ENCODE assay signal across 8 cellular contexts in the genomic region with DNA sequence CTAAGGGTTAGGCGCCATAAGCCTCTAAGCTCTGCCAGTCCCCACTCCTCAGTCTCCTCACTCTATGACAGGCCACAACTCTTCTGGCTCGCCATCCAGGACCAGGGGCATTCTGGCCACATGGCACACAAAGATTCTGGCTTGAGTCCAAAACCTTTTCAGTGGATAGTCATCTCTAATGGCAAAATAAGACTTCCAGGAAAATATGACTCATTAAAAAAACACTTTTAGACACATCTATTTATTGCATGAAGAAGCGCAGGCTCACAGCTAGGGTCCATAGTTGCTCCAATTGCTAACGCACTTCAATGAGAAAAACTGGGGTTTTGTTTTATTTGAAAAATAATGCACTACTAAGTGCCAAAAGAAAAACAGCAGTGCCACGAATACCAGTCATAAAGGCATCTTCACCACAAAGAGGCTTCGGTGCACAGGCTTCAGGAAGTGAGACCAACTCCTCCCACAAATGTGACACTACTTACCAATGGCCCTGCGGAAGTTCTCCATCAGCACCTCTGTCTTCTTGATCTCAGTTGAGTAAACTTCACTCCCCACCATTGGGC. TPM values are rescaled to one million over a fixed set of nuclear protein-coding genes. Genes with fewer than 3 reads are reported as not detected.
A peak's percentile ranks its signal among the peaks of the same experiment; 100 is the strongest.
DNase-seq lines count a peak whose midpoint lies in the region; ATAC-seq and TF ChIP-seq lines count a peak whose summit lies in the region.

No MANE protein-coding gene starts in this region.

- no peak overlapping the region for H3K4me3 ChIP-seq in AG09309 (ENCODE audit: control insufficient read depth, low read depth, low read length)

- H3K27me3 Mint-ChIP-seq in activated B cell treated with CpG ODN at 0.5 μM for 24 hours, result no peaks in the 10 kb centered on the region

- peak; percentile 73 for ATAC-seq in activated B cell treated with CpG ODN at 0.5 μM for 24 hours (ENCODE audit: low read depth)
- peak; percentile 93 for ATAC-seq in stimulated activated naive CD8-positive, alpha-beta T cell treated with anti-CD3 and anti-CD28 coated beads, Interleukin-15, Interleukin-2, amounts not matched to agents 100 U/mL and 50 U/mL, for 24 hours

- CTCF ChIA-PET in activated B cell treated with CpG ODN at 0.5 μM for 24 hours (lab: Charles Lee), result no interaction called here

- intact Hi-C loops in activated B cell treated with CpG ODN at 0.5 μM for 24 hours (cut with micrococcal nuclease), result no loop called here

- H3K27ac Mint-ChIP-seq in activated B cell treated with CpG ODN at 0.5 μM for 24 hours, result peak overlapping the region; percentile 70

- TF ChIP-seq CTCF in AG09309 (IDR thresholded peaks at IDR 0.05; ENCODE audit: control insufficient read depth, insufficient read depth, low read depth, low read length, missing control alignments) (peak; percentile 14), activated B cell treated with CpG ODN at 0.5 μM for 24 hours (IDR thresholded peaks at IDR 0.05) (no peak)

- H3K36me3 Mint-ChIP-seq in activated B cell treated with CpG ODN at 0.5 μM for 24 hours (ENCODE audit: low read depth), result peaks cover 64% of the 10 kb centered on the region

- H3K27ac ChIP-seq in epithelial cell of prostate, result no peak overlapping the region

- DNase-seq in AG09309 (ENCODE audit: low read depth) (peak; percentile 71), HPDE6-E6E7 (ENCODE audit: extremely low spot score) (peak; percentile 42), activated B cell treated with CpG ODN at 0.5 μM for 24 hours (no peak), epithelial cell of prostate (ENCODE audit: low read depth, low spot score) (peak; percentile 16), NCI-H1694 (lab: John Stamatoyannopoulos, UW) (no peak), NOMO-1 (lab: John Stamatoyannopoulos, UW; ENCODE audit: unreplicated experiment in 2 of 2) (no peak), NCI-H524 treated with DMSO at 0.1 percent for 48 hours (lab: John Stamatoyannopoulos, UW) (no peak)
- DNase-seq in stimulated activated naive CD8-positive, alpha-beta T cell treated with anti-CD3 and anti-CD28 coated beads, Interleukin-15, Interleukin-2, amounts not matched to agents 100 U/mL and 50 U/mL, for 24 hours, result peak; percentile 19

- POLR2A ChIA-PET in activated B cell treated with CpG ODN at 0.5 μM for 24 hours (lab: Charles Lee), result interaction anchor here (0.9 kb wide), 1 partner anchor 11 kb away, joined by 5 read pairs; the partner anchor contains the start of gene RUVBL1

- H3K4me3 Mint-ChIP-seq in activated B cell treated with CpG ODN at 0.5 μM for 24 hours, result no peak overlapping the region

- no peaks in the 10 kb centered on the region for H3K9me3 Mint-ChIP-seq in activated B cell treated with CpG ODN at 0.5 μM for 24 hours

- H3K4me1 Mint-ChIP-seq in activated B cell treated with CpG ODN at 0.5 μM for 24 hours, result peaks cover 27% of the 10 kb centered on the region

RNA-seq across cellular contexts. Expression of gene RUVBL1, which starts 11.1 kb away (rescaled TPM):
- 44.8 and 46.6 TPM in 2 replicates for total RNA-seq in activated B cell treated with CpG ODN at 0.5 μM for 24 hours

RNA-seq across cellular contexts. Expression of gene EEFSEC, which starts 40.8 kb away (rescaled TPM):
- 20.0 and 21.3 TPM in 2 replicates for total RNA-seq in activated B cell treated with CpG ODN at 0.5 μM for 24 hours

Comparison
In these comparisons a context has a peak if more than half of its experiments do, and no peak if none do; other contexts are left out.
1. DNase-seq: peak in AG09309 (single experiment), HPDE6-E6E7 (single experiment), epithelial cell of prostate (single experiment) and stimulated activated naive CD8-positive, alpha-beta T cell treated with anti-CD3 and anti-CD28 coated beads, Interleukin-15, Interleukin-2, amounts not matched to agents 100 U/mL and 50 U/mL, for 24 hours (single experiment); none in activated B cell treated with CpG ODN at 0.5 μM for 24 hours (single experiment), NCI-H1694 (single experiment), NOMO-1 (0 of 2) and NCI-H524 treated with DMSO at 0.1 percent for 48 hours (single experiment).